ENCODE assay signal across 13 cellular contexts in the genomic region with DNA sequence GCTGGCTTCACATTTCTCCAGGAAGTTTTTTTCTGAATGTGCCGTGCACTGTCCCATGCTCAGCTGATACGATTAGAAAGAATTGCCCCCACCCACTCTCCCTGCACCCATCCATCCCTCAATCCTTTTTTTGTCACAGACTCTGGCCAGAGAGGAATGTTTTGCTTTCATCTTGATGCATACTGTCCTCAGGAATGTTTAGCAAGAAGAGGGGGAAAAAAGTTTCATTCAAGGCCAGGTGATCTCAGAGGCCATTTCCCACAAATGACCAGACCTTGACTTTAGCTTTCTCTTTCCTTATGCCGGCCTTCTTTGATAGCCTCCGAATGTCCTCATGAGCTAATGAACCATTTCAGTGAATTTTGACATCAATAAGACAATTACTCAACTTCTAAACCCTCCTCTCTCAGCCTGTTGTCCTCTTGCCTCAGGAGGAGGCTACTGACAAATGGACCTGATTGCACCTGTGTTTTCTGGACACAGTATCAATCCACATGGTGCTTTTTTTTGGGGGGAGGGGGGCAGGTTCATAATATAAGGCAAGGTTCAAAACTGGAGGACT.
DNase-seq lines count a peak whose midpoint lies in the region; ATAC-seq and TF ChIP-seq lines count a peak whose summit lies in the region.
"Had no signal": no experiment of that assay in that cellular context is flagged by ENCODE, and none has a peak within 500 bp of the region (broad histone marks: within the 10 kb centered on the region; RNA-seq: fewer than 3 reads in every experiment).

No MANE protein-coding gene starts in this region.

- H3K27ac Mint-ChIP-seq in nephron: peak overlapping the region; percentile 18 to 82 (median 32)
- no peak overlapping the region for H3K27ac Mint-ChIP-seq in CD4-positive, alpha-beta T cell

- no peaks in the 10 kb centered on the region for H3K36me3 Mint-ChIP-seq in nephron (ENCODE audit: low read depth)
- H3K36me3 Mint-ChIP-seq in CD4-positive, alpha-beta T cell (ENCODE audit: low read depth): no peaks in the 10 kb centered on the region
- H3K36me3 Mint-ChIP-seq: immature natural killer cell had no signal

- H3K27ac ChIP-seq in CD4-positive, alpha-beta T cell (ENCODE audit: low read depth, low read length): no peak overlapping the region
- H3K27ac ChIP-seq: prostate gland had no signal

- H3K4me1 Mint-ChIP-seq in nephron: peaks cover 38% of the 10 kb centered on the region
- H3K4me1 Mint-ChIP-seq in CD4-positive, alpha-beta T cell (ENCODE audit: low read depth): peaks cover 30% of the 10 kb centered on the region

- no peaks in the 10 kb centered on the region for H3K9me3 ChIP-seq in NT2/D1 (ENCODE audit: insufficient read depth, low read length)
- no peaks in the 10 kb centered on the region for H3K9me3 ChIP-seq in CD4-positive, alpha-beta T cell (ENCODE audit: control insufficient read depth, low read length)
- H3K9me3 ChIP-seq: prostate gland had no signal

- CTCF ChIA-PET in CD4-positive, alpha-beta T cell (lab: Charles Lee): interaction anchor here (1.1 kb wide), 1 partner anchor 37 kb away, joined by 3 read pairs; no protein-coding TSS in a partner anchor

- intact Hi-C loops in CD4-positive, alpha-beta T cell (cut with DNase I, micrococcal nuclease): loop anchor here in 1 of 2 experiments (5.0 kb wide), 1 partner anchor 47 kb away; no protein-coding TSS in a partner anchor

- H3K36me3 ChIP-seq in NT2/D1 (ENCODE audit: insufficient read depth, insufficient read length, low read length): no peaks in the 10 kb centered on the region
- H3K36me3 ChIP-seq: prostate gland had no signal

- H3K27me3 Mint-ChIP-seq in nephron (ENCODE audit: low read depth): peaks cover 4% of the 10 kb centered on the region
- no peaks in the 10 kb centered on the region for H3K27me3 Mint-ChIP-seq in CD4-positive, alpha-beta T cell

- no peak overlapping the region for H3K4me3 Mint-ChIP-seq in nephron
- H3K4me3 Mint-ChIP-seq in CD4-positive, alpha-beta T cell: no peak overlapping the region
- H3K4me3 Mint-ChIP-seq: immature natural killer cell had no signal

- peaks cover 7% of the 10 kb centered on the region for H3K4me1 ChIP-seq in NT2/D1 (ENCODE audit: insufficient read depth, insufficient read length)
- H3K4me1 ChIP-seq: prostate gland had no signal

- ATAC-seq in CD4-positive, alpha-beta T cell (ENCODE audit: poor library complexity): no peak
- ATAC-seq in HG03469 (IDR thresholded peaks at IDR 0.05; ENCODE audit: unreplicated experiment) (no peak), GM21737 (IDR thresholded peaks at IDR 0.05; ENCODE audit: unreplicated experiment) (no peak)

- H3K4me3 ChIP-seq in NT2/D1 (ENCODE audit: insufficient read length, low read depth): no peak overlapping the region
- H3K4me3 ChIP-seq: prostate gland had no signal

- no peaks in the 10 kb centered on the region for H3K9me3 Mint-ChIP-seq in nephron
- no peaks in the 10 kb centered on the region for H3K9me3 Mint-ChIP-seq in CD4-positive, alpha-beta T cell
- H3K9me3 Mint-ChIP-seq: immature natural killer cell had no signal

- no peaks in the 10 kb centered on the region for H3K27me3 ChIP-seq in NT2/D1 (ENCODE audit: insufficient read depth, insufficient read length)
- no peaks in the 10 kb centered on the region for H3K27me3 ChIP-seq in CD4-positive, alpha-beta T cell (ENCODE audit: control insufficient read depth, insufficient read depth, low read length)

- in situ Hi-C loops in Caki2 (cut with HindIII; ENCODE audit: low pct_unique_long_range_greater_than_20kb, low sequenced_read_pairs): no loop called here

- POLR2A ChIA-PET in CD4-positive, alpha-beta T cell (lab: Charles Lee): interaction anchor here (12.5 kb wide), 1 partner anchor 106 kb away, joined by 83 read pairs; a partner anchor contains a TSS

- DNase-seq in Caki2 (ENCODE audit: low read depth) (peak; percentile 99), NT2/D1 (ENCODE audit: low read depth, low spot score) (peak; percentile 25), dermis microvascular lymphatic vessel endothelial cell (ENCODE audit: low read depth in 2 of 2) (peak; percentile 54 to 93), T-helper 2 cell (no peak)
- DNase-seq in CD4-positive, alpha-beta T cell: no peak
- DNase-seq: cortex of kidney, DMS 273 treated with DMSO at 0.1 percent for 48 hours, immature natural killer cell, NCI-H226 had no signal

- no peak for TF ChIP-seq CTCF in nephron (IDR thresholded peaks at IDR 0.05; ENCODE audit: unreplicated experiment in 3 of 3)
- no peak for TF ChIP-seq CTCF in CD4-positive, alpha-beta T cell (IDR thresholded peaks at IDR 0.05)

- H3K9ac ChIP-seq in NT2/D1 (ENCODE audit: insufficient read length, low read depth): no peak overlapping the region

Comparison
In these comparisons a context has a peak if more than half of its experiments do, and no peak if none do; other contexts are left out.
1. DNase-seq: peak in Caki2 (single experiment), NT2/D1 (single experiment) and dermis microvascular lymphatic vessel endothelial cell (2 of 2); none in CD4-positive, alpha-beta T cell (0 of 10) and T-helper 2 cell (0 of 5).